In genomic region chr2:143937563-143938346, GRCh38 we compare ENCODE assay signal across 8 cellular contexts.
DNase-seq lines count a peak whose midpoint lies in the region; ATAC-seq and TF ChIP-seq lines count a peak whose summit lies in the region.

No MANE protein-coding gene starts in this region.

- no peak for TF ChIP-seq CTCF in BE2C (IDR thresholded peaks at IDR 0.05; ENCODE audit: low read depth, low read length)

- H3K4me1 Mint-ChIP-seq in dendritic cell treated with granulocyte-macrophage colony-stimulating factor and Interleukin-4, amounts not matched to agents 40 ng/mL and 50 ng/mL, for 4 days (ENCODE audit: low read depth): no peaks in the 10 kb centered on the region

- intact Hi-C loops in dendritic cell treated with granulocyte-macrophage colony-stimulating factor and Interleukin-4, amounts not matched to agents 40 ng/mL and 50 ng/mL, for 4 days (cut with micrococcal nuclease): no loop called here

- H3K27me3 Mint-ChIP-seq in dendritic cell treated with granulocyte-macrophage colony-stimulating factor and Interleukin-4, amounts not matched to agents 40 ng/mL and 50 ng/mL, for 4 days: peaks cover 50% of the 10 kb centered on the region

- H3K27ac Mint-ChIP-seq in dendritic cell treated with granulocyte-macrophage colony-stimulating factor and Interleukin-4, amounts not matched to agents 40 ng/mL and 50 ng/mL, for 4 days: no peak overlapping the region

- no peaks in the 10 kb centered on the region for H3K9me3 Mint-ChIP-seq in dendritic cell treated with granulocyte-macrophage colony-stimulating factor and Interleukin-4, amounts not matched to agents 40 ng/mL and 50 ng/mL, for 4 days

- peak; percentile 16 for DNase-seq in BE2C
- peak; percentile 51 for DNase-seq in NCI-H2107 treated with DMSO at 0.1 percent for 48 hours (lab: John Stamatoyannopoulos, UW; ENCODE audit: unreplicated experiment)
- DNase-seq in ecto neural progenitor cell (ENCODE audit: low spot score): no peak
- DNase-seq in HPDE6-E6E7 (ENCODE audit: extremely low spot score): no peak

- H3K4me3 ChIP-seq in BE2C (ENCODE audit: low read depth, low read length) (peak overlapping the region; percentile 56), mucosa of stomach (ENCODE audit: low read length) (no peak overlapping the region)

- peak; percentile 10 for ATAC-seq in GM19463 (IDR thresholded peaks at IDR 0.05; ENCODE audit: unreplicated experiment)
- no peak for ATAC-seq in GM21786 (IDR thresholded peaks at IDR 0.05; ENCODE audit: unreplicated experiment)

- H3K4me1 ChIP-seq in BE2C (no peaks in the 10 kb centered on the region), mucosa of stomach (ENCODE audit: control insufficient read depth, insufficient read depth, low read length) (peaks cover 6% of the 10 kb centered on the region)

- H3K4me3 Mint-ChIP-seq in dendritic cell treated with granulocyte-macrophage colony-stimulating factor and Interleukin-4, amounts not matched to agents 40 ng/mL and 50 ng/mL, for 4 days: peak overlapping the region; percentile 76

- H3K9ac ChIP-seq in mucosa of stomach (ENCODE audit: low read length): peak overlapping the region; percentile 50

- H3K36me3 Mint-ChIP-seq in dendritic cell treated with granulocyte-macrophage colony-stimulating factor and Interleukin-4, amounts not matched to agents 40 ng/mL and 50 ng/mL, for 4 days (ENCODE audit: low read depth): no peaks in the 10 kb centered on the region

- H3K27me3 ChIP-seq in BE2C (no peaks in the 10 kb centered on the region), mucosa of stomach (ENCODE audit: control insufficient read depth, insufficient read depth, low read length) (peaks cover 28% of the 10 kb centered on the region)

- H3K36me3 ChIP-seq in BE2C (no peaks in the 10 kb centered on the region), mucosa of stomach (ENCODE audit: control insufficient read depth, insufficient read depth, low read length) (no peaks in the 10 kb centered on the region)

- H3K9me3 ChIP-seq in BE2C (no peaks in the 10 kb centered on the region), mucosa of stomach (ENCODE audit: control insufficient read depth, low read length) (no peaks in the 10 kb centered on the region)

Comparison
In these comparisons a context has a peak if more than half of its experiments do, and no peak if none do; other contexts are left out.
1. DNase-seq: peak in BE2C (single experiment) and NCI-H2107 treated with DMSO at 0.1 percent for 48 hours (single experiment); none in ecto neural progenitor cell (single experiment) and HPDE6-E6E7 (single experiment).